10 cellular contexts compared by ENCODE assay signal in the genomic region with DNA sequence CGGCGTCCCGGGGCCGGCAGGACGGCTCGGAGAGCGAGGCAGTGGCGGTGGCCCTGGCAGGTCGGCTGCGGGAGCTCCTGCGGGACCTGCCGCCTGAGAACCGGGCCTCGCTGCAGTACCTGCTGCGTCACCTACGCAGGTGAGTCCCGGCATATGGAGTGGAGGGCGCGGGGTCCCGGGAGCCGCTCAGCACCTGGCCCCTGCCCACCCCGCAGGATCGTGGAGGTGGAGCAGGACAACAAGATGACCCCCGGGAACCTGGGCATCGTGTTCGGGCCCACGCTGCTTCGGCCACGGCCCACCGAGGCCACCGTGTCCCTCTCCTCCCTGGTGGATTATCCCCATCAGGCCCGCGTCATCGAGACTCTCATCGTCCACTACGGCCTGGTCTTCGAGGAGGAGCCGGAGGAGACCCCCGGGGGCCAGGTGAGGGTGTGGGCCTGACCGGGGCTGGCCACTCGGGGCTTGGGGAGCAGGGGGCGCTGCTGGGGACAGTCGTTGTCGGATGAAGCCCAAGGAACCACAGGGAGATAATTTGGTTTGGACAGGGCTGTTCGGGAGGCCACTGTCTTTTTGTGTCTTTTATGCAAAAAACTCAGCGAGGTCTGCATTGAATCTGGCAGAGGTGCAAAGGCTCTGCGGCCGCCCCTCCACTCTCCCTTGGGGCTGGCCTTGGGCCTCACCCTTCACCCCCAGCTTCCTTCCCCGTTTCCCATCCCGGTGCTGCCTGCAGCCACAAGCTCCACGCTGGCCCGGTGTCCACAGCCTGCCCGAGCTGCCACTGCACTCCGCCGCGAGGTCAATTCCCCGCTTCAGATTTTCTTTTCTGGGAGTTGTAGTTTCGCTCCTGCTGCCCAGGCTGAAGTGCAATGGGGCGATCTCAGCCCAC. TPM values are rescaled to one million over a fixed set of nuclear protein-coding genes. Genes with fewer than 3 reads are reported as not detected.
DNase-seq lines count a peak whose midpoint lies in the region; ATAC-seq, FAIRE-seq and TF ChIP-seq lines count a peak whose summit lies in the region.
"Had no signal": no experiment of that assay in that cellular context is flagged by ENCODE, and none has a peak within 500 bp of the region (broad histone marks: within the 10 kb centered on the region; RNA-seq: fewer than 3 reads in every experiment).

No MANE protein-coding gene starts in this region.

- H3K4me1 Mint-ChIP-seq in neural progenitor cell: peaks cover 2% of the 10 kb centered on the region

- peak overlapping the region; percentile 63 for H3K4me3 Mint-ChIP-seq in neural progenitor cell

- H3K4me1 ChIP-seq in BLaER1 treated with 17β-estradiol and CSF1 and Interleukin-3, amounts not matched to agents 10 nM and 100 nM: peaks cover 25 to 89% (median 56%) of the 10 kb centered on the region in 10 experiments
- H3K4me1 ChIP-seq in duodenal mucosa (ENCODE audit: control insufficient read depth in 1 of 2, insufficient read depth in 2 of 2, low read length in 2 of 2) (peaks cover 0 to 22% of the 10 kb centered on the region in 2 donors), neural progenitor cell (peaks cover 10% of the 10 kb centered on the region)
- H3K4me1 ChIP-seq: ascending aorta had no signal

- H3F3A ChIP-seq in neural progenitor cell (ENCODE audit: low read depth): peaks cover 25% of the 10 kb centered on the region

- H3K4me2 ChIP-seq in BLaER1 treated with 17β-estradiol and CSF1 and Interleukin-3, amounts not matched to agents 10 nM and 100 nM: peak overlapping the region in 7 of 11 experiments; percentile 7 to 65 (median 24); a peak in 10 of 22 replicates
- peak overlapping the region; percentile 76 for H3K4me2 ChIP-seq in neural progenitor cell

- no peaks in the 10 kb centered on the region for H3K79me2 ChIP-seq in neural progenitor cell (ENCODE audit: low read depth)

- H3K9me3 ChIP-seq in BLaER1 treated with 17β-estradiol and CSF1 and Interleukin-3, amounts not matched to agents 10 nM and 100 nM (replicated peaks in 1 of 11): no peaks in the 10 kb centered on the region
- H3K9me3 ChIP-seq in duodenal mucosa (ENCODE audit: control insufficient read depth in 1 of 2, low read length in 2 of 2) (no peaks in the 10 kb centered on the region), neural progenitor cell (ENCODE audit: low read depth) (no peaks in the 10 kb centered on the region)
- H3K9me3 ChIP-seq: ascending aorta had no signal

- FAIRE-seq in HTR-8/SVneo (lab: Jason Lieb, UNC): no peak
- FAIRE-seq: D721Med had no signal

- WGBS in lower leg skin, 2 donors: 80 to 82% methylated on average over 24 to 38 of the region's 59 CpGs

- peaks cover 73 to 100% (median 91%) of the 10 kb centered on the region in 11 experiments for H4K20me1 ChIP-seq in BLaER1 treated with 17β-estradiol and CSF1 and Interleukin-3, amounts not matched to agents 10 nM and 100 nM
- peaks cover 23% of the 10 kb centered on the region for H4K20me1 ChIP-seq in neural progenitor cell (ENCODE audit: low read depth)

- H3K27ac Mint-ChIP-seq in neural progenitor cell: no peak overlapping the region

- peaks cover 85 to 94% (median 89%) of the 10 kb centered on the region in 11 experiments for H3K36me3 ChIP-seq in BLaER1 treated with 17β-estradiol and CSF1 and Interleukin-3, amounts not matched to agents 10 nM and 100 nM
- H3K36me3 ChIP-seq in H7 (replicated peaks; ENCODE audit: control insufficient read depth, insufficient read depth, low read length): peaks cover 9% of the 10 kb centered on the region
- H3K36me3 ChIP-seq in duodenal mucosa (ENCODE audit: control insufficient read depth in 1 of 2, insufficient read depth in 2 of 2, low read length in 2 of 2): peaks cover 3 to 41% of the 10 kb centered on the region in 2 donors
- no peaks in the 10 kb centered on the region for H3K36me3 ChIP-seq in neural progenitor cell

- DNase-seq in H7 (no peak), neural progenitor cell (ENCODE audit: low spot score) (no peak), HTR-8/SVneo (ENCODE audit: insufficient read length, low spot score) (no peak), lower leg skin (ENCODE audit: low spot score in 2 of 2) (no peak)

- no peaks in the 10 kb centered on the region for H3K27me3 ChIP-seq in BLaER1 treated with 17β-estradiol and CSF1 and Interleukin-3, amounts not matched to agents 10 nM and 100 nM
- H3K27me3 ChIP-seq in H7 (ENCODE audit: control insufficient read depth, insufficient read depth, low read length): no peaks in the 10 kb centered on the region
- no peaks in the 10 kb centered on the region for H3K27me3 ChIP-seq in duodenal mucosa (ENCODE audit: control insufficient read depth in 1 of 2, insufficient read depth in 2 of 2, low read length in 2 of 2)
- H3K27me3 ChIP-seq in neural progenitor cell: peaks cover 4% of the 10 kb centered on the region
- H3K27me3 ChIP-seq: ascending aorta had no signal

- H3K4me3 ChIP-seq in BLaER1 treated with 17β-estradiol and CSF1 and Interleukin-3, amounts not matched to agents 10 nM and 100 nM: no peak overlapping the region; a peak in 1 of 20 replicates
- H3K4me3 ChIP-seq in H7 (ENCODE audit: insufficient read depth, low read depth, low read length): peak overlapping the region; percentile 54
- H3K4me3 ChIP-seq in duodenal mucosa (ENCODE audit: low read depth in 1 of 2, low read length in 2 of 2): peak overlapping the region; percentile 63 to 64
- peak overlapping the region; percentile 57 for H3K4me3 ChIP-seq in neural progenitor cell
- H3K4me3 ChIP-seq in lower leg skin (ENCODE audit: low read depth, poor library complexity, severe bottlenecking): no peak overlapping the region
- H3K4me3 ChIP-seq: ascending aorta had no signal

- TF ChIP-seq CTCF in neural progenitor cell (IDR thresholded peaks at IDR 0.05) (no peak), lower leg skin (IDR thresholded peaks at IDR 0.05) (no peak)

- TF ChIP-seq POLR2A in lower leg skin (IDR thresholded peaks at IDR 0.05): no peak

- intact Hi-C loops in lower leg skin (cut with DNase I; ENCODE audit: low total_unique reads): no loop called here

- ATAC-seq in HG03097 (IDR thresholded peaks at IDR 0.05; ENCODE audit: low FRiP score, unreplicated experiment) (no peak), HG03025 (IDR thresholded peaks at IDR 0.05; ENCODE audit: low FRiP score, unreplicated experiment) (no peak)

- peak overlapping the region in 3 of 11 experiments; percentile 6 to 26 (median 7); a peak in 2 of 22 replicates for H3K9ac ChIP-seq in BLaER1 treated with 17β-estradiol and CSF1 and Interleukin-3, amounts not matched to agents 10 nM and 100 nM
- H3K9ac ChIP-seq in duodenal mucosa (ENCODE audit: low read depth in 1 of 2, low read length in 2 of 2): peak overlapping the region; percentile 59 to 70
- H3K9ac ChIP-seq in neural progenitor cell: no peak overlapping the region

- H3K9me3 Mint-ChIP-seq in neural progenitor cell: no peaks in the 10 kb centered on the region

- H2AFZ ChIP-seq in neural progenitor cell (replicated peaks): peak overlapping the region; percentile 84

- H3K27ac ChIP-seq in BLaER1 treated with 17β-estradiol and CSF1 and Interleukin-3, amounts not matched to agents 10 nM and 100 nM: no peak overlapping the region
- H3K27ac ChIP-seq in duodenal mucosa (ENCODE audit: low read depth, low read length) (no peak overlapping the region), neural progenitor cell (no peak overlapping the region)
- H3K27ac ChIP-seq: ascending aorta had no signal

- peaks cover 2% of the 10 kb centered on the region for H3K27me3 Mint-ChIP-seq in neural progenitor cell (ENCODE audit: insufficient read depth, low read depth)

- H3K36me3 Mint-ChIP-seq in neural progenitor cell: peaks cover 7% of the 10 kb centered on the region

RNA-seq across cellular contexts. Expression of a gene that starts 12.0 kb away (rescaled TPM):
- 226 and 283 TPM in 2 replicates for total RNA-seq in H7 (2014; rRNA removed; shearing (Covaris generic))
- total RNA-seq in neural progenitor cell (ENCODE audit: low replicate concordance) (98.8 and 197 TPM in 2 replicates), lower leg skin (100 to 1,000 TPM in 3 of 4 donors, 10 to 100 TPM in 1; 93.3 to 198 (median 123) TPM)

RNA-seq across cellular contexts. Expression of a gene that starts 16.2 kb away (rescaled TPM):
- total RNA-seq in H7 (2014; rRNA removed; shearing (Covaris generic)): 46.0 and 48.7 TPM in 2 replicates
- total RNA-seq in neural progenitor cell (ENCODE audit: low replicate concordance) (9.6 and 18.2 TPM in 2 replicates), lower leg skin (10 to 100 TPM; 12.4 to 36.0 (median 14.4) TPM)

RNA-seq across cellular contexts. Expression of a gene that starts 20.6 kb away (rescaled TPM):
- total RNA-seq in H7 (2014; rRNA removed; shearing (Covaris generic)): 620 and 671 TPM in 2 replicates
- total RNA-seq in neural progenitor cell (ENCODE audit: low replicate concordance) (289 and 439 TPM in 2 replicates), lower leg skin (100 to 1,000 TPM; 375 to 507 (median 469) TPM)

RNA-seq across cellular contexts. Expression of a gene that starts 43.3 kb away (rescaled TPM):
- 17.9 and 19.7 TPM in 2 replicates for total RNA-seq in H7 (2014; rRNA removed; shearing (Covaris generic))
- total RNA-seq in neural progenitor cell (ENCODE audit: low replicate concordance) (1.4 and 21.9 TPM in 2 replicates), lower leg skin (10 to 100 TPM; 30.3 to 39.8 (median 33.5) TPM)

RNA-seq across cellular contexts. Expression of a gene that starts 56.8 kb away (rescaled TPM):
- 440 and 495 TPM in 2 replicates for total RNA-seq in H7 (2014; rRNA removed; shearing (Covaris generic))
- total RNA-seq in neural progenitor cell (ENCODE audit: low replicate concordance): 131 and 196 TPM in 2 replicates
- total RNA-seq in lower leg skin: 10 to 100 TPM; 71.2 to 86.5 (median 79.7) TPM

Comparison
In these comparisons a context has a peak if more than half of its experiments do, and no peak if none do; other contexts are left out.
1. H3K4me3 ChIP-seq: peak in H7 (single experiment), duodenal mucosa (2 of 2) and neural progenitor cell (single experiment); none in BLaER1 treated with 17β-estradiol and CSF1 and Interleukin-3, amounts not matched to agents 10 nM and 100 nM (0 of 10) and lower leg skin (single experiment).